16 cellular contexts compared by ENCODE assay signal in genomic region chr1:31625180-31625514, GRCh38. TPM values are rescaled to one million over a fixed set of nuclear protein-coding genes. Genes with fewer than 3 reads are reported as not detected.
"Had no signal": no experiment of that assay in that cellular context is flagged by ENCODE, and none has a peak within 500 bp of the region (broad histone marks: within the 10 kb centered on the region; RNA-seq: fewer than 3 reads in every experiment).

No MANE protein-coding gene starts in this region.

- H3K27me3 ChIP-seq: brain microvascular endothelial cell, foreskin keratinocyte had no signal

- ATAC-seq: psoas muscle had no signal

- H3K27ac ChIP-seq: brain microvascular endothelial cell, foreskin keratinocyte, psoas muscle had no signal

- DNase-seq: activated CD4-positive, CD25-positive, alpha-beta regulatory T cell treated with anti-CD3 and anti-CD28 coated beads, Interleukin-2, amount 50 U/mL, for 72 hours; activated CD8-positive, alpha-beta memory T cell treated with anti-CD3 and anti-CD28 coated beads, Interleukin-2, amount 10 ng/mL, durations not matched to agents 7 days and 5 days; activated effector memory CD4-positive, alpha-beta T cell treated with anti-CD3 and anti-CD28 coated beads, Interleukin-2, amount 50 U/mL, for 16 hours; activated T-cell treated with anti-CD3 and anti-CD28 coated beads, Interleukin-2, amount 50 U/mL, for 4 hours; amygdala; effector memory CD4-positive, alpha-beta T cell; glutamatergic neuron; occipital lobe; psoas muscle; stimulated activated CD4-positive, alpha-beta T cell treated with anti-CD3 and anti-CD28 coated beads, Interleukin-12 subunit alpha, Interleukin-12 subunit beta, amount 100 ng/mL, for 4 hours; stimulated activated CD4-positive, alpha-beta T cell treated with anti-CD3 and anti-CD28 coated beads, Interleukin-2, amount 100 ng/mL, for 24 hours; T-helper 1 cell; T1000 had no signal

- H3K9me3 ChIP-seq: psoas muscle had no signal

- H3K4me3 ChIP-seq: psoas muscle had no signal

RNA-seq across cellular contexts. Expression of gene HCRTR1, which starts 7.7 kb away (rescaled TPM):
- total RNA-seq: activated CD4-positive, alpha-beta memory T cell treated with anti-CD3 and anti-CD28 coated beads for 36 hours; activated CD8-positive, alpha-beta memory T cell treated with anti-CD3 and anti-CD28 coated beads, Interleukin-2, amount 10 ng/mL, durations not matched to agents 7 days and 5 days; activated T-cell treated with anti-CD3 and anti-CD28 coated beads, Interleukin-2, amount 50 U/mL, for 4 hours; foreskin keratinocyte had no signal
- polyA plus RNA-seq: foreskin keratinocyte had no signal

RNA-seq across cellular contexts. Expression of gene TINAGL1, which starts 48.8 kb away (rescaled TPM):
- total RNA-seq: activated CD4-positive, alpha-beta memory T cell treated with anti-CD3 and anti-CD28 coated beads for 36 hours; activated CD8-positive, alpha-beta memory T cell treated with anti-CD3 and anti-CD28 coated beads, Interleukin-2, amount 10 ng/mL, durations not matched to agents 7 days and 5 days had no signal
